7 cellular contexts compared by ENCODE assay signal in the genomic region with DNA sequence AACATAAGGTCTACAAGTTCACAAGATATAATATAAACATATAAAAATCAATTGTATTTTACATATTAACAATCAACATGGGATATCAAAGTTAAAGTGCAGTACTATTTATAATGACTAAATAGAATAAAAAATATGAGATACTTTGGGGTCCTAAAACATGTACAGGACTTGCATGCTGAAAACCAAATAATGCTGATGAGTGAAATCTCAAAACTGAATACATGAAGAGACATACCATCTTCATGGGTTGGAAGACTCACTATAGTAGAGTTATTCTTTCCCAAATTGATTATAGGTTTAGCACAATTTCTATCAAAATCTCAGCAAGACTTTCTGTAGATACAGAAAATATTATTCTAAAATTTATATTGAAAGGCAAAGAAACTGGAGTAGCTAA.
"Had no signal": no experiment of that assay in that cellular context is flagged by ENCODE, and none has a peak within 500 bp of the region (broad histone marks: within the 10 kb centered on the region; RNA-seq: fewer than 3 reads in every experiment).

No MANE protein-coding gene starts in this region.

- ATAC-seq: HepG2 had no signal

- H3K4me2 ChIP-seq: KMS-11 had no signal

- FAIRE-seq: HepG2, HTR-8/SVneo had no signal

- H3K9ac ChIP-seq: KMS-11 had no signal

- H3K27ac ChIP-seq: HL-60, KMS-11 had no signal

- DNase-seq: IMR-90, KBM-7, KG1 had no signal
